27 cellular contexts compared by ENCODE assay signal in the genomic region with DNA sequence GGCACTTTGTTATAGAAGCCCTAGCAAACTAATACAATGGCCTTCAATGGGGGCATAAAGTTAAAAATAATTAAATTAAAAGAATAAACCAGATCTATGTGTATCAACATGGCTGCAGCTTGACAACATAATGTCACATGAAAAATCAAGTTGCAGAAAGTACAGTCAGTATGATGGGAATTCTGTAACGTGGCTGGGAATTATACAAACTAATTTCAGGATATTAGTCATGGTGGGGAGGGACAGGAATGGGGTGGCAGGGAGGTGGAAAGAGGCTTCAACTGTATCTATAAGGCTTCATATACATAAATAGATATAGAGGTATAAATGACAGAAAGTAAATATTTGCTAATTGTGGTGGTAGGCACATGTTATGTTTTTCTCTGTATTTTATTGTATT.
DNase-seq lines count a peak whose midpoint lies in the region; ATAC-seq, FAIRE-seq and TF ChIP-seq lines count a peak whose summit lies in the region.
"Had no signal": no experiment of that assay in that cellular context is flagged by ENCODE, and none has a peak within 500 bp of the region (broad histone marks: within the 10 kb centered on the region; RNA-seq: fewer than 3 reads in every experiment).

No MANE protein-coding gene starts in this region.

- H3K36me3 Mint-ChIP-seq in chondrocyte (ENCODE audit: low read depth): no peaks in the 10 kb centered on the region
- H3K36me3 Mint-ChIP-seq: activated naive CD8-positive, alpha-beta T cell treated with anti-CD3 and anti-CD28 coated beads for 36 hours had no signal

- peak; percentile 70 for FAIRE-seq in HTR-8/SVneo (lab: Jason Lieb, UNC)
- FAIRE-seq: endometrium, frontal cortex, small intestine had no signal

- TF ChIP-seq CTCF in astrocyte of the spinal cord (IDR thresholded peaks at IDR 0.05; ENCODE audit: low read depth, low read length) (no peak), chondrocyte (IDR thresholded peaks at IDR 0.05) (no peak)

- no peaks in the 10 kb centered on the region for H3K27me3 Mint-ChIP-seq in chondrocyte (ENCODE audit: low read depth)

- no peak for ATAC-seq in stimulated activated naive CD8-positive, alpha-beta T cell treated with anti-CD3 and anti-CD28 coated beads, Interleukin-15, Interleukin-2, amounts not matched to agents 100 U/mL and 50 U/mL, for 24 hours
- no peak for ATAC-seq in sciatic nerve
- ATAC-seq: activated T-helper 17 cell treated with anti-CD3 and anti-CD28 coated beads, Interleukin-2, amount 50 U/mL, for 72 hours; HCT116 had no signal

- no peak overlapping the region for H3K27ac Mint-ChIP-seq in chondrocyte (ENCODE audit: unreplicated experiment)
- H3K27ac Mint-ChIP-seq: activated CD4-positive, alpha-beta T cell treated with anti-CD3 and anti-CD28 coated beads, Interleukin-2, amount 10 ng/mL, durations not matched to agents 24 days and 14 days; activated naive CD8-positive, alpha-beta T cell treated with anti-CD3 and anti-CD28 coated beads for 36 hours; activated T-helper 17 cell treated with anti-CD3 and anti-CD28 coated beads, Interleukin-2, amount 50 U/mL, for 72 hours; B cell; nephron progenitor cell had no signal

- in situ Hi-C loops in astrocyte of the spinal cord (cut with HindIII; ENCODE audit: low sequenced_read_pairs): no loop called here

- peaks cover 11% of the 10 kb centered on the region for H3K4me1 Mint-ChIP-seq in chondrocyte (ENCODE audit: low read depth)
- H3K4me1 Mint-ChIP-seq: activated CD4-positive, alpha-beta T cell treated with anti-CD3 and anti-CD28 coated beads, Interleukin-2, amount 10 ng/mL, durations not matched to agents 24 days and 14 days; activated naive CD8-positive, alpha-beta T cell treated with anti-CD3 and anti-CD28 coated beads for 36 hours; activated T-helper 17 cell treated with anti-CD3 and anti-CD28 coated beads, Interleukin-2, amount 50 U/mL, for 72 hours; B cell had no signal

- H3K9me3 Mint-ChIP-seq in chondrocyte (ENCODE audit: low read depth): no peaks in the 10 kb centered on the region
- H3K9me3 Mint-ChIP-seq: activated CD4-positive, alpha-beta T cell treated with anti-CD3 and anti-CD28 coated beads, Interleukin-2, amount 10 ng/mL, durations not matched to agents 24 days and 14 days; activated naive CD8-positive, alpha-beta T cell treated with anti-CD3 and anti-CD28 coated beads for 36 hours; activated T-helper 17 cell treated with anti-CD3 and anti-CD28 coated beads, Interleukin-2, amount 50 U/mL, for 72 hours; nephron progenitor cell had no signal

- DNase-seq in Daoy (ENCODE audit: low read depth) (peak; percentile 43), HTR-8/SVneo (ENCODE audit: insufficient read length, low spot score) (no peak), astrocyte of the spinal cord (ENCODE audit: low read depth, low spot score) (peak; percentile 12), kidney tubule cell (ENCODE audit: low spot score) (peak; percentile 51), NCI-H748 (lab: John Stamatoyannopoulos, UW; ENCODE audit: unreplicated experiment) (no peak), sciatic nerve (ENCODE audit: low spot score) (no peak), chondrocyte (ENCODE audit: low spot score) (no peak)
- DNase-seq in stimulated activated naive CD8-positive, alpha-beta T cell treated with anti-CD3 and anti-CD28 coated beads, Interleukin-15, Interleukin-2, amounts not matched to agents 100 U/mL and 50 U/mL, for 24 hours: no peak
- DNase-seq: activated CD4-positive, alpha-beta T cell treated with anti-CD3 and anti-CD28 coated beads, Interleukin-2, amount 10 ng/mL, durations not matched to agents 24 days and 14 days; activated naive CD8-positive, alpha-beta T cell treated with anti-CD3 and anti-CD28 coated beads for 36 hours; brain microvascular endothelial cell; cortex of kidney; DND-41; Karpas-422; midbrain; NCI-H1092; NCI-H2029 treated with DMSO at 0.1 percent for 48 hours; NCI-H510A; nephron progenitor cell; posterior cingulate gyrus; small intestine; upper lobe of left lung had no signal

- intact Hi-C loops in sciatic nerve (cut with DNase I): no loop called here

- no peak overlapping the region for H3K4me3 Mint-ChIP-seq in chondrocyte (ENCODE audit: unreplicated experiment)
- H3K4me3 Mint-ChIP-seq: activated CD4-positive, alpha-beta T cell treated with anti-CD3 and anti-CD28 coated beads, Interleukin-2, amount 10 ng/mL, durations not matched to agents 24 days and 14 days; activated naive CD8-positive, alpha-beta T cell treated with anti-CD3 and anti-CD28 coated beads for 36 hours; activated T-helper 17 cell treated with anti-CD3 and anti-CD28 coated beads, Interleukin-2, amount 50 U/mL, for 72 hours; B cell; nephron progenitor cell had no signal

- no peak overlapping the region for H3K4me3 ChIP-seq in astrocyte of the spinal cord (ENCODE audit: low read depth, low read length)
- H3K4me3 ChIP-seq: upper lobe of left lung had no signal

Comparison
In these comparisons a context has a peak if more than half of its experiments do, and no peak if none do; other contexts are left out.
1. DNase-seq: peak in Daoy (single experiment), astrocyte of the spinal cord (single experiment) and kidney tubule cell (single experiment); none in HTR-8/SVneo (single experiment), stimulated activated naive CD8-positive, alpha-beta T cell treated with anti-CD3 and anti-CD28 coated beads, Interleukin-15, Interleukin-2, amounts not matched to agents 100 U/mL and 50 U/mL, for 24 hours (single experiment), NCI-H748 (single experiment), sciatic nerve (single experiment) and chondrocyte (single experiment).